Comparison of ENCODE assay signal across 11 cellular contexts in genomic region chr15:37093480-37094410, GRCh38. TPM values are rescaled to one million over a fixed set of nuclear protein-coding genes. Genes with fewer than 3 reads are reported as not detected.
A peak's percentile ranks its signal among the peaks of the same experiment; 100 is the strongest.
DNase-seq lines count a peak whose midpoint lies in the region; ATAC-seq and TF ChIP-seq lines count a peak whose summit lies in the region.
"Had no signal": no experiment of that assay in that cellular context is flagged by ENCODE, and none has a peak within 500 bp of the region (broad histone marks: within the 10 kb centered on the region; RNA-seq: fewer than 3 reads in every experiment).

No MANE protein-coding gene starts in this region.

- peak overlapping the region; percentile 98 for H3K4me3 Mint-ChIP-seq in mesothelial cell of epicardium
- H3K4me3 Mint-ChIP-seq: activated T-cell treated with anti-CD3 and anti-CD28 coated beads, Interleukin-2, amount 50 U/mL, for 72 hours; natural killer cell had no signal

- TF ChIP-seq CTCF in heart left ventricle (IDR thresholded peaks at IDR 0.05): no peak
- TF ChIP-seq CTCF in mesothelial cell of epicardium (IDR thresholded peaks at IDR 0.05; ENCODE audit: unreplicated experiment): no peak
- no peak for TF ChIP-seq CTCF in vagina (IDR thresholded peaks at IDR 0.05)

- H3K4me1 ChIP-seq in heart left ventricle (peaks cover 0 to 61% (median 17%) of the 10 kb centered on the region in 12 donors), ectodermal cell (ENCODE audit: control insufficient read depth, insufficient read depth, low read length) (peaks cover 38% of the 10 kb centered on the region), vagina (peaks cover 34% of the 10 kb centered on the region)

- peaks cover 0 to 43% (median 0%) of the 10 kb centered on the region in 9 donors for H3K27me3 ChIP-seq in heart left ventricle
- no peaks in the 10 kb centered on the region for H3K27me3 ChIP-seq in ectodermal cell (ENCODE audit: control insufficient read depth, insufficient read depth, low read length, poor library complexity, severe bottlenecking)
- no peaks in the 10 kb centered on the region for H3K27me3 ChIP-seq in vagina

- intact Hi-C loops in heart left ventricle (cut with DNase I) (loop anchor here in 6 of 10 donors (5.0 to 10.0 kb wide), 5 partner anchors 36 to 499 kb away; no protein-coding TSS in a partner anchor), Right ventricle myocardium superior (cut with DNase I) (loop anchor here (5.0 kb wide), 1 partner anchor 76 kb away; no protein-coding TSS in a partner anchor), vagina (cut with DNase I) (no loop called here)

- H3K4me1 Mint-ChIP-seq in mesothelial cell of epicardium: peaks cover 55% of the 10 kb centered on the region

- H3K27ac Mint-ChIP-seq in mesothelial cell of epicardium: peak overlapping the region; percentile 100
- H3K27ac Mint-ChIP-seq: activated T-cell treated with anti-CD3 and anti-CD28 coated beads, Interleukin-2, amount 50 U/mL, for 72 hours; natural killer cell had no signal

- H3K9me3 ChIP-seq in heart left ventricle: no peaks in the 10 kb centered on the region
- H3K9me3 ChIP-seq in ectodermal cell (ENCODE audit: control insufficient read depth, low read length): no peaks in the 10 kb centered on the region
- H3K9me3 ChIP-seq in vagina: no peaks in the 10 kb centered on the region

- 28 to 39% (median 35%) methylated on average over 12 of the region's 12 CpGs for whole genome bisulfite sequencing in heart left ventricle, 4 donors
- WGBS in ectodermal cell, 2 experiments: 56 to 62% methylated on average over 12 of the region's 12 CpGs

- ATAC-seq in heart left ventricle: no peak
- no peak for ATAC-seq in Right ventricle myocardium superior (ENCODE audit: poor library complexity)
- ATAC-seq in GM21515 (IDR thresholded peaks at IDR 0.05; ENCODE audit: unreplicated experiment): no peak
- ATAC-seq: activated T-cell treated with anti-CD3 and anti-CD28 coated beads, Interleukin-2, amount 50 U/mL, for 72 hours; natural killer cell had no signal

- H3K27ac ChIP-seq in heart left ventricle (peak overlapping the region in 11 of 12 donors; percentile 92 to 98 (median 96)), ectodermal cell (ENCODE audit: insufficient read depth, low read depth, low read length, poor library complexity, severe bottlenecking) (no peak overlapping the region), vagina (peak overlapping the region; percentile 95)

- no peaks in the 10 kb centered on the region for H3K9me3 Mint-ChIP-seq in mesothelial cell of epicardium
- H3K9me3 Mint-ChIP-seq: activated T-cell treated with anti-CD3 and anti-CD28 coated beads, Interleukin-2, amount 50 U/mL, for 72 hours had no signal

- DNase-seq in heart left ventricle (peak in 1 of 5 donors; percentile 21), Right ventricle myocardium superior (no peak), mesothelial cell of epicardium (ENCODE audit: low spot score in 2 of 2, unreplicated experiment in 2 of 2) (no peak), vagina (ENCODE audit: extremely low spot score in 2 of 2) (no peak), HuH-7.5 (ENCODE audit: low spot score) (no peak), foreskin melanocyte (no peak)
- DNase-seq: activated T-cell treated with anti-CD3 and anti-CD28 coated beads, Interleukin-2, amount 50 U/mL, for 72 hours; natural killer cell; NCI-H526 had no signal

- peak overlapping the region in 9 of 12 donors; percentile 10 to 80 (median 75) for H3K4me3 ChIP-seq in heart left ventricle
- peak overlapping the region; percentile 86 for H3K4me3 ChIP-seq in ectodermal cell (ENCODE audit: insufficient read depth, low read depth, low read length)
- H3K4me3 ChIP-seq in vagina: peak overlapping the region in 1 of 2 donors; percentile 19

- H3K36me3 Mint-ChIP-seq in mesothelial cell of epicardium: peaks cover 58% of the 10 kb centered on the region
- H3K36me3 Mint-ChIP-seq: natural killer cell had no signal

- no peaks in the 10 kb centered on the region for H3K27me3 Mint-ChIP-seq in mesothelial cell of epicardium (ENCODE audit: low read depth)

- no peak for TF ChIP-seq POLR2A in heart left ventricle (IDR thresholded peaks at IDR 0.05)
- TF ChIP-seq POLR2A in vagina (IDR thresholded peaks at IDR 0.05): no peak

- peaks cover 0 to 45% (median 0%) of the 10 kb centered on the region in 9 donors for H3K36me3 ChIP-seq in heart left ventricle
- H3K36me3 ChIP-seq in ectodermal cell (ENCODE audit: control insufficient read depth, insufficient read depth, low read length): peaks cover 28% of the 10 kb centered on the region
- H3K36me3 ChIP-seq in vagina: no peaks in the 10 kb centered on the region

RNA-seq across cellular contexts. Expression of gene MEIS2, which starts 6.6 kb away (rescaled TPM):
- 10 to 100 TPM; 38.3 to 56.2 (median 49.7) TPM for total RNA-seq in heart left ventricle
- polyA plus RNA-seq in heart left ventricle: 10 to 100 TPM; 13.2 to 89.7 TPM
- total RNA-seq in Right ventricle myocardium superior: 43.9 TPM
- polyA plus RNA-seq in ectodermal cell (2013, experiment 1 of 4): 88.1 TPM
- polyA plus RNA-seq in ectodermal cell (2013, experiment 2 of 4): 77.5 TPM
- polyA plus RNA-seq in ectodermal cell (2013, experiment 3 of 4): 75.8 TPM
- 82.1 TPM for polyA plus RNA-seq in ectodermal cell (2013, experiment 4 of 4)
- total RNA-seq in mesothelial cell of epicardium: 377 to 397 TPM (median 379 TPM) in 3 replicates
- total RNA-seq in vagina: 76.9 TPM
